In genomic region chr1:244164563-244164890, GRCh38 we compare ENCODE assay signal across 1 cellular context.
TF ChIP-seq lines count a peak whose summit lies in the region.

No MANE protein-coding gene starts in this region.

TF ChIP-seq in IMR-90, 13 proteins besides CTCF, POLR2A, EP300 and RAD21 (continued from another document):
- no peak for TF ChIP-seq BHLHE40 (IDR thresholded peaks at IDR 0.05; ENCODE audit: low read depth, low read length)
- TF ChIP-seq MXI1 (IDR thresholded peaks at IDR 0.05; ENCODE audit: borderline replicate concordance, low read depth, low read length) = no peak
- TF ChIP-seq NFE2L2 (IDR thresholded peaks at IDR 0.05; ENCODE audit: low read depth, low read length) = no peak
